32 cellular contexts compared by ENCODE assay signal in genomic region chr7:115793958-115794702, GRCh38.
DNase-seq lines count a peak whose midpoint lies in the region; ATAC-seq and TF ChIP-seq lines count a peak whose summit lies in the region.
"Had no signal": no experiment of that assay in that cellular context is flagged by ENCODE, and none has a peak within 500 bp of the region (broad histone marks: within the 10 kb centered on the region; RNA-seq: fewer than 3 reads in every experiment).

No MANE protein-coding gene starts in this region.

- no peaks in the 10 kb centered on the region for H4K20me1 ChIP-seq in PC-9 (ENCODE audit: insufficient read depth)
- H4K20me1 ChIP-seq: BLaER1; BLaER1 treated with 17β-estradiol and CSF1 and Interleukin-3, amounts not matched to agents 10 nM and 100 nM had no signal

- H3K4me1 Mint-ChIP-seq in WTC11: peaks cover 19% of the 10 kb centered on the region
- H3K4me1 Mint-ChIP-seq: B cell; CD14-positive monocyte; CD4-positive, alpha-beta memory T cell; CD4-positive, CD25-positive, alpha-beta regulatory T cell; CD8-positive, alpha-beta memory T cell had no signal

- TF ChIP-seq CTCF in HEK293 (tag by site-specific recombination; IDR thresholded peaks at IDR 0.05) (no peak), PC-9 (conservative IDR thresholded peaks at IDR 0.05) (no peak), WTC11 (IDR thresholded peaks at IDR 0.05) (no peak)

- intact Hi-C loops in PC-9 (cut with micrococcal nuclease; ENCODE audit: unreplicated experiment) (no loop called here), aorta (cut with DNase I) (no loop called here)

- H2AFZ ChIP-seq in PC-9: 0 out of 2 replicates have a peak overlapping the region, but pooled peaks have one; percentile 1

- no peaks in the 10 kb centered on the region for H3K79me2 ChIP-seq in PC-9 (ENCODE audit: low read depth)

- H3K4me1 ChIP-seq in HEK293 (ENCODE audit: control insufficient read depth, insufficient read depth, low read length) (no peaks in the 10 kb centered on the region), PC-9 (replicated peaks; ENCODE audit: insufficient read depth) (no peaks in the 10 kb centered on the region), aorta (ENCODE audit: control insufficient read depth in 1 of 2, insufficient read depth in 2 of 2, low read length in 2 of 2) (no peaks in the 10 kb centered on the region)
- H3K4me1 ChIP-seq: A549; BE2C; BLaER1; BLaER1 treated with 17β-estradiol and CSF1 and Interleukin-3, amounts not matched to agents 10 nM and 100 nM; Caco-2 had no signal

- no TSS peak for BruUV-seq in PC-9 (replicated peaks; lab: Mats Ljungman, UMichigan)

- H3K9me3 ChIP-seq in HEK293 (ENCODE audit: control insufficient read depth, insufficient read depth, low read depth, low read length) (no peaks in the 10 kb centered on the region), PC-9 (ENCODE audit: insufficient read depth, low read depth) (no peaks in the 10 kb centered on the region), aorta (ENCODE audit: control insufficient read depth, low read length) (no peaks in the 10 kb centered on the region)
- H3K9me3 ChIP-seq: A549, BE2C, Caco-2 had no signal

- no peak overlapping the region for H3K4me2 ChIP-seq in PC-9
- H3K4me2 ChIP-seq: A549; BLaER1; BLaER1 treated with 17β-estradiol and CSF1 and Interleukin-3, amounts not matched to agents 10 nM and 100 nM had no signal

- WGBS in aorta, 2 donors: 93 to 94% methylated on average over 7 of the region's 7 CpGs

- no peak overlapping the region for H3K27ac Mint-ChIP-seq in WTC11
- H3K27ac Mint-ChIP-seq: B cell; CD14-positive monocyte; CD4-positive, alpha-beta memory T cell; CD4-positive, alpha-beta T cell; CD4-positive, CD25-positive, alpha-beta regulatory T cell; CD8-positive, alpha-beta memory T cell; CD8-positive, alpha-beta T cell had no signal

- no peaks in the 10 kb centered on the region for H3K27me3 Mint-ChIP-seq in WTC11 (ENCODE audit: low read depth)
- H3K27me3 Mint-ChIP-seq: B cell; CD4-positive, alpha-beta T cell; CD4-positive, CD25-positive, alpha-beta regulatory T cell had no signal

- H3K4me3 ChIP-seq in HEK293 (ENCODE audit: low read depth, low read length): no peak overlapping the region
- no peak overlapping the region for H3K4me3 ChIP-seq in PC-9
- no peak overlapping the region for H3K4me3 ChIP-seq in aorta (ENCODE audit: low read length in 2 of 2)
- H3K4me3 ChIP-seq: A549; BLaER1; BLaER1 treated with 17β-estradiol and CSF1 and Interleukin-3, amounts not matched to agents 10 nM and 100 nM had no signal

- H3K27ac ChIP-seq in HEK293 (ENCODE audit: extremely low read depth, low read depth, low read length): no peak overlapping the region
- no peak overlapping the region for H3K27ac ChIP-seq in PC-9
- no peak overlapping the region for H3K27ac ChIP-seq in aorta (ENCODE audit: low read depth in 1 of 2, low read length in 2 of 2)
- H3K27ac ChIP-seq: 22Rv1; A549; BLaER1; BLaER1 treated with 17β-estradiol and CSF1 and Interleukin-3, amounts not matched to agents 10 nM and 100 nM; C4-2B had no signal

- no peaks in the 10 kb centered on the region for H3F3A ChIP-seq in PC-9 (ENCODE audit: insufficient read depth, low read depth)

- H3K36me3 ChIP-seq in HEK293 (ENCODE audit: control insufficient read depth in 2 of 2, insufficient read depth in 1 of 2, low read length in 2 of 2) (no peaks in the 10 kb centered on the region), PC-9 (ENCODE audit: low read depth) (no peaks in the 10 kb centered on the region), aorta (ENCODE audit: control insufficient read depth in 1 of 2, insufficient read depth in 2 of 2, low read length in 1 of 2) (no peaks in the 10 kb centered on the region)
- H3K36me3 ChIP-seq: BE2C; BLaER1; BLaER1 treated with 17β-estradiol and CSF1 and Interleukin-3, amounts not matched to agents 10 nM and 100 nM had no signal

- no peaks in the 10 kb centered on the region; the same call in 1 of the 2 replicates for H3K9me2 ChIP-seq in PC-9 (ENCODE audit: insufficient read depth)

- no peak for DNase-seq in PC-9
- no peak for DNase-seq in WTC11 (ENCODE audit: low spot score)
- DNase-seq in NCI-H748 treated with DMSO at 0.1 percent for 48 hours (lab: John Stamatoyannopoulos, UW): no peak
- no peak for DNase-seq in aorta
- DNase-seq: 8988T; ACHN; AML-193; BE2C; C1 segment of cervical spinal cord; Caco-2; Calu3; CD4-positive, alpha-beta memory T cell; CD4-positive, alpha-beta T cell; CD4-positive, CD25-positive, alpha-beta regulatory T cell; CD8-positive, alpha-beta memory T cell; CD8-positive, alpha-beta T cell; COR-L47; DMS 273 treated with DMSO at 0.1 percent for 48 hours; DMS153; DMS79; DMS79 treated with DMSO at 0.1 percent for 48 hours; DND-41; EL had no signal

- POLR2A ChIA-PET in HEK293 (lab: Yijun Ruan, JAX): no interaction called here
- POLR2A ChIA-PET in PC-9 (lab: Charles Lee; ENCODE audit: unreplicated experiment): no interaction called here
- POLR2A ChIA-PET in WTC11 (lab: Charles Lee): no interaction called here

- H3K36me3 Mint-ChIP-seq in WTC11: peaks cover 2% of the 10 kb centered on the region; the same call in 1 of the 2 replicates
- H3K36me3 Mint-ChIP-seq: CD14-positive monocyte; CD4-positive, alpha-beta memory T cell; CD4-positive, CD25-positive, alpha-beta regulatory T cell; CD8-positive, alpha-beta memory T cell; CD8-positive, alpha-beta T cell had no signal

- H3K27me3 ChIP-seq in PC-9 (ENCODE audit: insufficient read depth, low read depth) (no peaks in the 10 kb centered on the region), aorta (ENCODE audit: control insufficient read depth in 1 of 2, insufficient read depth in 2 of 2, low read length in 1 of 2) (no peaks in the 10 kb centered on the region)
- H3K27me3 ChIP-seq: BE2C; BLaER1; BLaER1 treated with 17β-estradiol and CSF1 and Interleukin-3, amounts not matched to agents 10 nM and 100 nM had no signal

- peaks cover 4% of the 10 kb centered on the region for H3K9me3 Mint-ChIP-seq in WTC11
- H3K9me3 Mint-ChIP-seq: CD4-positive, alpha-beta memory T cell; CD8-positive, alpha-beta memory T cell; CD8-positive, alpha-beta T cell had no signal

- CTCF ChIA-PET in HEK293 (lab: Yijun Ruan, JAX): no interaction called here
- CTCF ChIA-PET in PC-9 (lab: Charles Lee): no interaction called here
- CTCF ChIA-PET in WTC11 (lab: Charles Lee): interaction anchor here (1.5 kb wide), 1 partner anchor 57 kb away, joined by 3 read pairs; no protein-coding TSS in a partner anchor

- ATAC-seq in WTC11: no peak
- no peak for ATAC-seq in GM21390 (IDR thresholded peaks at IDR 0.05; ENCODE audit: unreplicated experiment)
- ATAC-seq in aorta (ENCODE audit: low FRiP score): no peak
- ATAC-seq: A549; CD8-positive, alpha-beta T cell had no signal

- H3K4me3 Mint-ChIP-seq in WTC11: no peak overlapping the region
- H3K4me3 Mint-ChIP-seq: B cell; CD14-positive monocyte; CD4-positive, alpha-beta memory T cell; CD4-positive, alpha-beta T cell; CD4-positive, CD25-positive, alpha-beta regulatory T cell; CD8-positive, alpha-beta memory T cell; CD8-positive, alpha-beta T cell had no signal

TF ChIP-seq in HEK293, 187 proteins besides CTCF, POLR2A, EP300 and RAD21:
- TF ChIP-seq ZXDB (tag by site-specific recombination; IDR thresholded peaks at IDR 0.05) (no peak), ZNF366 (tag by site-specific recombination; conservative IDR thresholded peaks at IDR 0.05) (peak; percentile 91)

TF ChIP-seq in WTC11, 78 proteins besides CTCF, POLR2A, EP300 and RAD21:
- TF ChIP-seq ZNF512 (CRISPR knock-in tag; IDR thresholded peaks at IDR 0.05; ENCODE audit: borderline replicate concordance) (0 out of 2 replicates have a peak, but pooled peaks have one; percentile 36), SP1 (CRISPR knock-in tag; conservative IDR thresholded peaks at IDR 0.05) (no peak)
